33 cellular contexts compared by ENCODE assay signal in genomic region chr12:123286997-123287396, GRCh38. TPM values are rescaled to one million over a fixed set of nuclear protein-coding genes. Genes with fewer than 3 reads are reported as not detected.
DNase-seq lines count a peak whose midpoint lies in the region; ATAC-seq and TF ChIP-seq lines count a peak whose summit lies in the region.
"Had no signal": no experiment of that assay in that cellular context is flagged by ENCODE, and none has a peak within 500 bp of the region (broad histone marks: within the 10 kb centered on the region; RNA-seq: fewer than 3 reads in every experiment).

No MANE protein-coding gene starts in this region.

- no peak overlapping the region for H3K9ac ChIP-seq in endodermal cell (ENCODE audit: extremely low read depth, low read length, poor library complexity, severe bottlenecking)

- no peak overlapping the region for H3K4me3 ChIP-seq in endodermal cell (ENCODE audit: low read length)
- H3K4me3 ChIP-seq: hepatocyte, pancreas, right atrium auricular region, upper lobe of left lung had no signal

- intact Hi-C loops in activated CD4-positive, alpha-beta memory T cell treated with anti-CD3 and anti-CD28 coated beads for 36 hours (cut with micrococcal nuclease) = no loop called here

- H3K27ac ChIP-seq in endodermal cell (ENCODE audit: low read depth, low read length) = peak overlapping the region; percentile 21
- H3K27ac ChIP-seq: brain microvascular endothelial cell, C4-2B, hepatocyte, pancreas, right atrium auricular region, upper lobe of left lung had no signal

- no peak for DNase-seq in activated CD4-positive, alpha-beta memory T cell treated with anti-CD3 and anti-CD28 coated beads for 36 hours
- no peak for DNase-seq in activated CD4-positive, alpha-beta memory T cell treated with anti-CD3 and anti-CD28 coated beads, Interleukin-2, amount 10 ng/mL, durations not matched to agents 7 days and 5 days
- DNase-seq in M059J (ENCODE audit: low read depth) = peak; percentile 28
- peak; percentile 59 for DNase-seq in endodermal cell
- DNase-seq in progenitor cell of endocrine pancreas (ENCODE audit: low spot score, unreplicated experiment) = no peak
- DNase-seq in foreskin melanocyte = no peak
- no peak for DNase-seq in putamen (ENCODE audit: low spot score)
- DNase-seq: 8988T; activated B cell treated with CpG ODN at 0.5 μM for 24 hours; activated CD4-positive, alpha-beta T cell treated with anti-CD3 and anti-CD28 coated beads, Interleukin-2, amount 50 U/mL, for 1 hour; activated CD8-positive, alpha-beta memory T cell treated with anti-CD3 and anti-CD28 coated beads, Interleukin-2, amount 10 ng/mL, durations not matched to agents 7 days and 5 days; activated naive CD4-positive, alpha-beta T cell treated with anti-CD3 and anti-CD28 coated beads for 36 hours; activated T-cell treated with anti-CD3 and anti-CD28 coated beads, Interleukin-2, amount 50 U/mL, for 48 hours; brain microvascular endothelial cell; COR-L47; DMS79; GF-D8; Kasumi-1; mammary epithelial cell; NCI-H1417 treated with DMSO at 0.1 percent for 48 hours; NCI-H2081; pancreas; PC-3; Right ventricle myocardium superior; small intestine; stimulated activated naive B cell treated with anti-CD40 and anti-IgM and Interleukin-4, amounts not matched to agents 10 μg/mL and 1 μg/mL and 100 μg/mL, for 72 hours; T-helper 9 cell; upper lobe of left lung had no signal

- no peaks in the 10 kb centered on the region for H3K27me3 Mint-ChIP-seq in activated CD4-positive, alpha-beta memory T cell treated with anti-CD3 and anti-CD28 coated beads for 36 hours
- H3K27me3 Mint-ChIP-seq in activated CD4-positive, alpha-beta memory T cell treated with anti-CD3 and anti-CD28 coated beads, Interleukin-2, amount 10 ng/mL, durations not matched to agents 7 days and 5 days = no peaks in the 10 kb centered on the region
- H3K27me3 Mint-ChIP-seq in endodermal cell (ENCODE audit: insufficient read depth) (no peaks in the 10 kb centered on the region), progenitor cell of endocrine pancreas (no peaks in the 10 kb centered on the region)
- H3K27me3 Mint-ChIP-seq: activated B cell treated with CpG ODN at 0.5 μM for 24 hours; activated CD8-positive, alpha-beta memory T cell treated with anti-CD3 and anti-CD28 coated beads, Interleukin-2, amount 10 ng/mL, durations not matched to agents 7 days and 5 days; stimulated activated naive B cell treated with anti-CD40 and anti-IgM and Interleukin-4, amounts not matched to agents 10 μg/mL and 1 μg/mL and 100 μg/mL, for 72 hours had no signal

- no peak overlapping the region for H3K4me3 Mint-ChIP-seq in activated CD4-positive, alpha-beta memory T cell treated with anti-CD3 and anti-CD28 coated beads for 36 hours
- H3K4me3 Mint-ChIP-seq in activated CD4-positive, alpha-beta memory T cell treated with anti-CD3 and anti-CD28 coated beads, Interleukin-2, amount 10 ng/mL, durations not matched to agents 7 days and 5 days = no peak overlapping the region
- no peak overlapping the region for H3K4me3 Mint-ChIP-seq in endodermal cell
- H3K4me3 Mint-ChIP-seq in progenitor cell of endocrine pancreas (ENCODE audit: low read depth) = no peak overlapping the region
- H3K4me3 Mint-ChIP-seq: activated B cell treated with CpG ODN at 0.5 μM for 24 hours; activated CD8-positive, alpha-beta memory T cell treated with anti-CD3 and anti-CD28 coated beads, Interleukin-2, amount 10 ng/mL, durations not matched to agents 7 days and 5 days; activated naive CD4-positive, alpha-beta T cell treated with anti-CD3 and anti-CD28 coated beads for 36 hours; nephron; stimulated activated naive B cell treated with anti-CD40 and anti-IgM and Interleukin-4, amounts not matched to agents 10 μg/mL and 1 μg/mL and 100 μg/mL, for 72 hours had no signal

- no peaks in the 10 kb centered on the region for H3K9me3 ChIP-seq in endodermal cell (ENCODE audit: control insufficient read depth, low read length)
- H3K9me3 ChIP-seq: pancreas, right atrium auricular region, upper lobe of left lung had no signal

- ATAC-seq in HG02973 (IDR thresholded peaks at IDR 0.05; ENCODE audit: unreplicated experiment) = no peak
- ATAC-seq: activated CD8-positive, alpha-beta memory T cell treated with anti-CD3 and anti-CD28 coated beads, Interleukin-2, amount 10 ng/mL, durations not matched to agents 7 days and 5 days; pancreas; PC-3; stimulated activated naive B cell treated with anti-CD40 and anti-IgM and Interleukin-4, amounts not matched to agents 10 μg/mL and 1 μg/mL and 100 μg/mL, for 72 hours had no signal

- H3K27ac Mint-ChIP-seq in activated CD4-positive, alpha-beta memory T cell treated with anti-CD3 and anti-CD28 coated beads for 36 hours = peak overlapping the region; percentile 30
- no peak overlapping the region for H3K27ac Mint-ChIP-seq in activated CD4-positive, alpha-beta memory T cell treated with anti-CD3 and anti-CD28 coated beads, Interleukin-2, amount 10 ng/mL, durations not matched to agents 7 days and 5 days
- H3K27ac Mint-ChIP-seq in endodermal cell (peak overlapping the region; percentile 72), progenitor cell of endocrine pancreas (peak overlapping the region; percentile 26)
- H3K27ac Mint-ChIP-seq: activated B cell treated with CpG ODN at 0.5 μM for 24 hours; activated CD8-positive, alpha-beta memory T cell treated with anti-CD3 and anti-CD28 coated beads, Interleukin-2, amount 10 ng/mL, durations not matched to agents 7 days and 5 days; activated naive CD4-positive, alpha-beta T cell treated with anti-CD3 and anti-CD28 coated beads for 36 hours; nephron; stimulated activated naive B cell treated with anti-CD40 and anti-IgM and Interleukin-4, amounts not matched to agents 10 μg/mL and 1 μg/mL and 100 μg/mL, for 72 hours had no signal

- no peaks in the 10 kb centered on the region for H3K9me3 Mint-ChIP-seq in activated CD4-positive, alpha-beta memory T cell treated with anti-CD3 and anti-CD28 coated beads for 36 hours
- H3K9me3 Mint-ChIP-seq in activated CD4-positive, alpha-beta memory T cell treated with anti-CD3 and anti-CD28 coated beads, Interleukin-2, amount 10 ng/mL, durations not matched to agents 7 days and 5 days = no peaks in the 10 kb centered on the region
- H3K9me3 Mint-ChIP-seq in endodermal cell = no peaks in the 10 kb centered on the region
- no peaks in the 10 kb centered on the region for H3K9me3 Mint-ChIP-seq in progenitor cell of endocrine pancreas (ENCODE audit: low read depth)
- H3K9me3 Mint-ChIP-seq: activated B cell treated with CpG ODN at 0.5 μM for 24 hours; activated naive CD4-positive, alpha-beta T cell treated with anti-CD3 and anti-CD28 coated beads for 36 hours; nephron; stimulated activated naive B cell treated with anti-CD40 and anti-IgM and Interleukin-4, amounts not matched to agents 10 μg/mL and 1 μg/mL and 100 μg/mL, for 72 hours had no signal

- POLR2A ChIA-PET in activated CD4-positive, alpha-beta memory T cell treated with anti-CD3 and anti-CD28 coated beads for 36 hours (lab: Charles Lee) = no interaction called here
- POLR2A ChIA-PET in activated CD4-positive, alpha-beta memory T cell treated with anti-CD3 and anti-CD28 coated beads, Interleukin-2, amount 10 ng/mL, durations not matched to agents 7 days and 5 days (lab: Charles Lee) = no interaction called here

- CTCF ChIA-PET in activated CD4-positive, alpha-beta memory T cell treated with anti-CD3 and anti-CD28 coated beads for 36 hours (lab: Charles Lee) = no interaction called here
- CTCF ChIA-PET in activated CD4-positive, alpha-beta memory T cell treated with anti-CD3 and anti-CD28 coated beads, Interleukin-2, amount 10 ng/mL, durations not matched to agents 7 days and 5 days (lab: Charles Lee) = interaction anchor here (0.7 kb wide), 1 partner anchor 20 kb away, joined by 7 read pairs; no protein-coding TSS in a partner anchor

- H3K36me3 ChIP-seq in endodermal cell (ENCODE audit: control insufficient read depth, insufficient read depth, low read length) = peaks cover 29% of the 10 kb centered on the region
- H3K36me3 ChIP-seq: pancreas had no signal

- H3K4me1 ChIP-seq in endodermal cell (ENCODE audit: control insufficient read depth, insufficient read depth, low read length) = no peaks in the 10 kb centered on the region
- H3K4me1 ChIP-seq: pancreas, right atrium auricular region, upper lobe of left lung had no signal

- no peaks in the 10 kb centered on the region for H3K27me3 ChIP-seq in endodermal cell (ENCODE audit: control insufficient read depth, insufficient read depth, low read length, poor library complexity, severe bottlenecking)
- H3K27me3 ChIP-seq: brain microvascular endothelial cell, hepatocyte, pancreas, right atrium auricular region, upper lobe of left lung had no signal

- TF ChIP-seq CTCF in endodermal cell (conservative IDR thresholded peaks at IDR 0.05) = no peak
- no peak for TF ChIP-seq CTCF in progenitor cell of endocrine pancreas (IDR thresholded peaks at IDR 0.05; ENCODE audit: unreplicated experiment)

- H3K36me3 Mint-ChIP-seq in activated CD4-positive, alpha-beta memory T cell treated with anti-CD3 and anti-CD28 coated beads for 36 hours = peaks cover 2% of the 10 kb centered on the region
- peaks cover 16% of the 10 kb centered on the region for H3K36me3 Mint-ChIP-seq in activated CD4-positive, alpha-beta memory T cell treated with anti-CD3 and anti-CD28 coated beads, Interleukin-2, amount 10 ng/mL, durations not matched to agents 7 days and 5 days (ENCODE audit: low read depth)
- H3K36me3 Mint-ChIP-seq in endodermal cell (ENCODE audit: low read depth) (peaks cover 27% of the 10 kb centered on the region), progenitor cell of endocrine pancreas (ENCODE audit: insufficient read depth) (peaks cover 3% of the 10 kb centered on the region)

- WGBS in endodermal cell (ENCODE audit: insufficient coverage in 1 of 2, insufficient read length in 1 of 2), 2 experiments = 86 to 90% methylated on average over 3 to 4 of the region's 4 CpGs

- H3K4me1 Mint-ChIP-seq in activated CD4-positive, alpha-beta memory T cell treated with anti-CD3 and anti-CD28 coated beads for 36 hours (ENCODE audit: low read depth) = no peaks in the 10 kb centered on the region
- no peaks in the 10 kb centered on the region for H3K4me1 Mint-ChIP-seq in activated CD4-positive, alpha-beta memory T cell treated with anti-CD3 and anti-CD28 coated beads, Interleukin-2, amount 10 ng/mL, durations not matched to agents 7 days and 5 days
- no peaks in the 10 kb centered on the region for H3K4me1 Mint-ChIP-seq in endodermal cell
- H3K4me1 Mint-ChIP-seq in progenitor cell of endocrine pancreas (ENCODE audit: low read depth) = no peaks in the 10 kb centered on the region
- H3K4me1 Mint-ChIP-seq: activated B cell treated with CpG ODN at 0.5 μM for 24 hours; activated CD8-positive, alpha-beta memory T cell treated with anti-CD3 and anti-CD28 coated beads, Interleukin-2, amount 10 ng/mL, durations not matched to agents 7 days and 5 days; nephron had no signal

RNA-seq across cellular contexts. Expression of gene CDK2AP1, which starts 15.3 kb away (rescaled TPM):
- 10 to 100 TPM; 40.1 to 42.5 TPM for total RNA-seq in activated CD4-positive, alpha-beta memory T cell treated with anti-CD3 and anti-CD28 coated beads for 36 hours
- 10 to 100 TPM; 20.5 to 21.6 TPM for total RNA-seq in activated CD4-positive, alpha-beta memory T cell treated with anti-CD3 and anti-CD28 coated beads, Interleukin-2, amount 10 ng/mL, durations not matched to agents 7 days and 5 days
- total RNA-seq in M059J (2014; rRNA removed; shearing (Covaris generic)) = 224 and 249 TPM in 2 replicates
- total RNA-seq in endodermal cell (100 to 1,000 TPM; 102 to 127 TPM), progenitor cell of endocrine pancreas (182 and 184 TPM in 2 replicates)
- polyA plus RNA-seq in endodermal cell (2013, experiment 1 of 2) = 197 TPM
- 198 TPM for polyA plus RNA-seq in endodermal cell (2013, experiment 2 of 2)

RNA-seq across cellular contexts. Expression of gene MTRFR, which starts 53.8 kb away (rescaled TPM):
- 10 to 100 TPM; 28.4 to 28.8 TPM for total RNA-seq in activated CD4-positive, alpha-beta memory T cell treated with anti-CD3 and anti-CD28 coated beads for 36 hours
- total RNA-seq in activated CD4-positive, alpha-beta memory T cell treated with anti-CD3 and anti-CD28 coated beads, Interleukin-2, amount 10 ng/mL, durations not matched to agents 7 days and 5 days = 10 to 100 TPM; 29.9 to 30.0 TPM
- 25.5 and 32.1 TPM in 2 replicates for total RNA-seq in M059J (2014; rRNA removed; shearing (Covaris generic))
- 10 to 100 TPM; 16.2 to 19.3 TPM for total RNA-seq in endodermal cell
- polyA plus RNA-seq in endodermal cell (2013, experiment 1 of 2) = 14.1 TPM
- polyA plus RNA-seq in endodermal cell (2013, experiment 2 of 2) = 17.1 TPM
- 15.1 and 16.3 TPM in 2 replicates for total RNA-seq in progenitor cell of endocrine pancreas

RNA-seq across cellular contexts. Expression of gene MPHOSPH9, which starts 54.1 kb away (rescaled TPM):
- total RNA-seq in activated CD4-positive, alpha-beta memory T cell treated with anti-CD3 and anti-CD28 coated beads for 36 hours = 10 to 100 TPM; 88.8 to 97.6 TPM
- 100 to 1,000 TPM; 113 to 116 TPM for total RNA-seq in activated CD4-positive, alpha-beta memory T cell treated with anti-CD3 and anti-CD28 coated beads, Interleukin-2, amount 10 ng/mL, durations not matched to agents 7 days and 5 days
- 52.7 and 80.0 TPM in 2 replicates for total RNA-seq in M059J (2014; rRNA removed; shearing (Covaris generic))
- total RNA-seq in endodermal cell = 10 to 100 TPM; 68.4 to 85.3 TPM
- 50.8 TPM for polyA plus RNA-seq in endodermal cell (2013, experiment 1 of 2)
- 62.6 TPM for polyA plus RNA-seq in endodermal cell (2013, experiment 2 of 2)
- total RNA-seq in progenitor cell of endocrine pancreas = 36.7 and 39.3 TPM in 2 replicates

Comparison
In these comparisons a context has a peak if more than half of its experiments do, and no peak if none do; other contexts are left out.
1. DNase-seq: peak in M059J (single experiment) and endodermal cell (single experiment); none in activated CD4-positive, alpha-beta memory T cell treated with anti-CD3 and anti-CD28 coated beads for 36 hours (single experiment), activated CD4-positive, alpha-beta memory T cell treated with anti-CD3 and anti-CD28 coated beads, Interleukin-2, amount 10 ng/mL, durations not matched to agents 7 days and 5 days (single experiment), progenitor cell of endocrine pancreas (single experiment), foreskin melanocyte (single experiment) and putamen (single experiment).